In the genomic region with DNA sequence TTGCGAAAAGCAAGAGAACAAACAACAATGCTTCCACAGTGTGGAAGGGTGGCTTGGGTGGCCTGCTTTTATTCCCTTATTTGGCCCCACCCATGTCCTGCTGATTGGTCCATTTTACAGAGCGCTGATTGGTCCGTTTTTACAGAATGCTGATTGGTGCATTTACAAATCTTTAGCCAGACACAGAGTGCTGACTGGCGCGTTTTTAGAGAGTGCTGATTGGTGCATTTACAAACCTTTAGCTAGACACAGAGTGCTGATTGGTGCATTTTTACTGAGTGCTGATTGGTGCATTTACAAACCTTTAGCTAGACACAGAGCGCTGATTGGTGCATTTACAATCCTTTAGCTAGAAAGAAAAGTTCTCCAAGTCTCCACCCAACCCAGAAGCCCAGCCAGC, we compare ENCODE assay signal across 1 cellular context. TPM values are rescaled to one million over a fixed set of nuclear protein-coding genes. Genes with fewer than 3 reads are reported as not detected.
"Had no signal": no experiment of that assay in that cellular context is flagged by ENCODE, and none has a peak within 500 bp of the region (broad histone marks: within the 10 kb centered on the region; RNA-seq: fewer than 3 reads in every experiment).

No MANE protein-coding gene starts in this region.

RNA-seq across cellular contexts. Expression of a gene that starts 8.1 kb away (rescaled TPM):
- polyA plus RNA-seq: IgD-negative memory B cell had no signal
